Comparison of ENCODE assay signal across 12 cellular contexts in the genomic region with DNA sequence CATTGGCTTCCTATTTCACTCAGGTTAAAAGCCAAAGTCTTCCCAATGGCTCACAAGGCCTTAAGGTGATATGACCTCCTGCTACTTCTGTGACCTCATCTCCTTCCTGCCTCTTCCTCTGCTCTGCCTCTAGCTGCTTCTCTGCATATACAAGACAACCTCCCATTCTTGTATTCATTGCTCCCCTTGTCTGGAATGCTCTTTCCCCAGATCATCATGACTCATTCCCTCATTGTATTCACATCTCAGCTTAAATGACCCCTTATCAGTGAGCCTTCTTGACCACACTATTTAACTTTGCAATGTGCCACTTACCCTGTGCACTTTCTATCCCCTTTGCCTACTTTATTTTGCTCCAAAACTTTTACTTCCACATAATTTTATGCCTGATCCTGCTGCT.
A peak's percentile ranks its signal among the peaks of the same experiment; 100 is the strongest.
DNase-seq lines count a peak whose midpoint lies in the region; ATAC-seq and TF ChIP-seq lines count a peak whose summit lies in the region.
"Had no signal": no experiment of that assay in that cellular context is flagged by ENCODE, and none has a peak within 500 bp of the region (broad histone marks: within the 10 kb centered on the region; RNA-seq: fewer than 3 reads in every experiment).

No MANE protein-coding gene starts in this region.

- H3K4me1 Mint-ChIP-seq in activated T-cell treated with anti-CD3 and anti-CD28 coated beads, Interleukin-2, amount 50 U/mL, for 72 hours (ENCODE audit: low read depth): peaks cover 22% of the 10 kb centered on the region

- H3K4me3 ChIP-seq in SK-N-SH (ENCODE audit: low read depth in 2 of 2, low read length in 1 of 2): no peak overlapping the region
- no peak overlapping the region for H3K4me3 ChIP-seq in fibroblast of the aortic adventitia (ENCODE audit: low read depth, low read length)
- no peak overlapping the region for H3K4me3 ChIP-seq in retinal pigment epithelial cell (ENCODE audit: low read length)
- no peak overlapping the region for H3K4me3 ChIP-seq in uterus
- H3K4me3 ChIP-seq: tibial nerve had no signal

- peaks cover 7 to 8% of the 10 kb centered on the region in 2 donors for H3K9me3 Mint-ChIP-seq in activated T-cell treated with anti-CD3 and anti-CD28 coated beads, Interleukin-2, amount 50 U/mL, for 72 hours

- DNase-seq in activated T-cell treated with anti-CD3 and anti-CD28 coated beads, Interleukin-2, amount 50 U/mL, for 72 hours: no peak
- DNase-seq in activated T-cell treated with anti-CD3 and anti-CD28 coated beads for 4 hours (no peak), SK-N-SH (no peak), fibroblast of the aortic adventitia (ENCODE audit: low read depth) (peak; percentile 80), retinal pigment epithelial cell (ENCODE audit: low read depth) (peak; percentile 23), SHP77 treated with DMSO at 0.1 percent for 48 hours (lab: John Stamatoyannopoulos, UW) (no peak), uterus (no peak), activated gamma-delta T cell treated with Interleukin-2 at 50 U/mL for 16 hours (no peak)
- DNase-seq: naive thymus-derived CD4-positive, alpha-beta T cell; NCI-H2171 had no signal

- H3K27ac ChIP-seq in SK-N-SH (ENCODE audit: low read depth in 2 of 2, low read length in 1 of 2): peak overlapping the region in 1 of 2 experiments; percentile 66; a peak in 2 of 4 replicates
- H3K27ac ChIP-seq in uterus: no peak overlapping the region
- H3K27ac ChIP-seq: tibial nerve had no signal

- no peak overlapping the region for H3K9ac ChIP-seq in SK-N-SH

- TF ChIP-seq POLR2A in uterus (IDR thresholded peaks at IDR 0.05): no peak

- peaks cover 0 to 21% of the 10 kb centered on the region in 2 experiments; a peak in 1 of 4 replicates for H3K4me1 ChIP-seq in SK-N-SH (ENCODE audit: control insufficient read depth in 1 of 2, insufficient read depth in 2 of 2, low read depth in 1 of 2, low read length in 1 of 2)
- H3K4me1 ChIP-seq in uterus: peaks cover 0 to 6% of the 10 kb centered on the region in 2 donors

- no peak for TF ChIP-seq RAD21 in SK-N-SH (IDR thresholded peaks at IDR 0.05; ENCODE audit: low read length)

- peaks cover 90% of the 10 kb centered on the region for H3K79me2 ChIP-seq in SK-N-SH (ENCODE audit: insufficient read depth)

- no peak overlapping the region for H3K4me3 Mint-ChIP-seq in activated T-cell treated with anti-CD3 and anti-CD28 coated beads, Interleukin-2, amount 50 U/mL, for 72 hours

- H3K4me2 ChIP-seq in SK-N-SH: peak overlapping the region; percentile 13; the same call in 1 of the 2 replicates

- intact Hi-C loops in uterus (cut with DNase I; ENCODE audit: low total_unique reads): no loop called here

- TF ChIP-seq EP300 in SK-N-SH (IDR thresholded peaks at IDR 0.05; ENCODE audit: borderline replicate concordance in 1 of 2, low read depth in 1 of 2, low read length in 1 of 2): peak in 1 of 2 experiments; percentile 55; a peak in 1 of 4 replicates

- POLR2A ChIA-PET in SK-N-SH (lab: Yijun Ruan, JAX): no interaction called here

- 0 out of 2 replicates have a peak, but pooled peaks cover under 1% of the 10 kb centered on the region for H3K9me3 ChIP-seq in SK-N-SH
- H3K9me3 ChIP-seq in uterus: no peaks in the 10 kb centered on the region
- H3K9me3 ChIP-seq: tibial nerve had no signal

- no peaks in the 10 kb centered on the region for H3K27me3 Mint-ChIP-seq in activated T-cell treated with anti-CD3 and anti-CD28 coated beads, Interleukin-2, amount 50 U/mL, for 72 hours (ENCODE audit: low read depth)
- H3K27me3 Mint-ChIP-seq: naive thymus-derived CD4-positive, alpha-beta T cell had no signal

- no peak for ATAC-seq in activated T-cell treated with anti-CD3 and anti-CD28 coated beads, Interleukin-2, amount 50 U/mL, for 72 hours (replicated peaks in 1 of 2)
- ATAC-seq: esophagus mucosa; naive thymus-derived CD4-positive, alpha-beta T cell had no signal

- CTCF ChIA-PET in SK-N-SH (lab: Yijun Ruan, JAX): interaction anchor here (1.2 kb wide), 1 partner anchor 14 kb away, joined by 3 read pairs; no protein-coding TSS in a partner anchor

- H3K36me3 ChIP-seq in SK-N-SH (replicated peaks in 1 of 2; ENCODE audit: control insufficient read depth in 1 of 2, insufficient read depth in 2 of 2, low read length in 1 of 2): peaks cover 13 to 58% of the 10 kb centered on the region in 2 experiments
- H3K36me3 ChIP-seq in uterus: no peaks in the 10 kb centered on the region

- TF ChIP-seq CTCF in SK-N-SH (IDR thresholded peaks at IDR 0.05) (no peak), fibroblast of the aortic adventitia (IDR thresholded peaks at IDR 0.05; ENCODE audit: insufficient read depth, low read length) (no peak), retinal pigment epithelial cell (conservative IDR thresholded peaks at IDR 0.05; ENCODE audit: low read depth, low read length) (no peak), uterus (IDR thresholded peaks at IDR 0.05) (no peak)

- H3K27me3 ChIP-seq in SK-N-SH (ENCODE audit: insufficient read depth) (no peaks in the 10 kb centered on the region), uterus (no peaks in the 10 kb centered on the region)
- H3K27me3 ChIP-seq: tibial nerve had no signal

- peaks cover 16 to 40% of the 10 kb centered on the region in 2 donors for H3K36me3 Mint-ChIP-seq in activated T-cell treated with anti-CD3 and anti-CD28 coated beads, Interleukin-2, amount 50 U/mL, for 72 hours (ENCODE audit: insufficient read depth in 2 of 2)

- peaks cover 19% of the 10 kb centered on the region for H3F3A ChIP-seq in SK-N-SH (replicated peaks; ENCODE audit: insufficient read depth)

- peaks cover 35% of the 10 kb centered on the region for H4K20me1 ChIP-seq in SK-N-SH (ENCODE audit: insufficient read depth)

- H3K27ac Mint-ChIP-seq in activated T-cell treated with anti-CD3 and anti-CD28 coated beads, Interleukin-2, amount 50 U/mL, for 72 hours: peak overlapping the region; percentile 48

- no peak overlapping the region for H2AFZ ChIP-seq in SK-N-SH (ENCODE audit: low read depth)

- no peaks in the 10 kb centered on the region for H3K9me2 ChIP-seq in SK-N-SH

TF ChIP-seq in SK-N-SH, 30 proteins besides CTCF, POLR2A, EP300 and RAD21 (continues in another document):
- TF ChIP-seq ELF1 (IDR thresholded peaks at IDR 0.05): no peak
- TF ChIP-seq POLR2AphosphoS5 (IDR thresholded peaks at IDR 0.05; ENCODE audit: low read depth, low read length): no peak
- no peak for TF ChIP-seq MXI1 (IDR thresholded peaks at IDR 0.05; ENCODE audit: low read depth, low read length)
- no peak for TF ChIP-seq GABPA (IDR thresholded peaks at IDR 0.05; ENCODE audit: low read depth)
- TF ChIP-seq FOSL2 (IDR thresholded peaks at IDR 0.05; ENCODE audit: borderline replicate concordance, low read depth): peak; percentile 88; the same call in 1 of the 2 replicates
- TF ChIP-seq MAX (IDR thresholded peaks at IDR 0.05; ENCODE audit: low read depth): no peak
- TF ChIP-seq TEAD4 (IDR thresholded peaks at IDR 0.05; ENCODE audit: borderline replicate concordance, insufficient read depth): 0 out of 2 replicates have a peak, but pooled peaks have one; percentile 49
- TF ChIP-seq, protein P1, sequence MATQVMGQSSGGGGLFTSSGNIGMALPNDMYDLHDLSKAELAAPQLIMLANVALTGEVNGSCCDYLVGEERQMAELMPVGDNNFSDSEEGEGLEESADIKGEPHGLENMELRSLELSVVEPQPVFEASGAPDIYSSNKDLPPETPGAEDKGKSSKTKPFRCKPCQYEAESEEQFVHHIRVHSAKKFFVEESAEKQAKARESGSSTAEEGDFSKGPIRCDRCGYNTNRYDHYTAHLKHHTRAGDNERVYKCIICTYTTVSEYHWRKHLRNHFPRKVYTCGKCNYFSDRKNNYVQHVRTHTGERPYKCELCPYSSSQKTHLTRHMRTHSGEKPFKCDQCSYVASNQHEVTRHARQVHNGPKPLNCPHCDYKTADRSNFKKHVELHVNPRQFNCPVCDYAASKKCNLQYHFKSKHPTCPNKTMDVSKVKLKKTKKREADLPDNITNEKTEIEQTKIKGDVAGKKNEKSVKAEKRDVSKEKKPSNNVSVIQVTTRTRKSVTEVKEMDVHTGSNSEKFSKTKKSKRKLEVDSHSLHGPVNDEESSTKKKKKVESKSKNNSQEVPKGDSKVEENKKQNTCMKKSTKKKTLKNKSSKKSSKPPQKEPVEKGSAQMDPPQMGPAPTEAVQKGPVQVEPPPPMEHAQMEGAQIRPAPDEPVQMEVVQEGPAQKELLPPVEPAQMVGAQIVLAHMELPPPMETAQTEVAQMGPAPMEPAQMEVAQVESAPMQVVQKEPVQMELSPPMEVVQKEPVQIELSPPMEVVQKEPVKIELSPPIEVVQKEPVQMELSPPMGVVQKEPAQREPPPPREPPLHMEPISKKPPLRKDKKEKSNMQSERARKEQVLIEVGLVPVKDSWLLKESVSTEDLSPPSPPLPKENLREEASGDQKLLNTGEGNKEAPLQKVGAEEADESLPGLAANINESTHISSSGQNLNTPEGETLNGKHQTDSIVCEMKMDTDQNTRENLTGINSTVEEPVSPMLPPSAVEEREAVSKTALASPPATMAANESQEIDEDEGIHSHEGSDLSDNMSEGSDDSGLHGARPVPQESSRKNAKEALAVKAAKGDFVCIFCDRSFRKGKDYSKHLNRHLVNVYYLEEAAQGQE (IDR thresholded peaks at IDR 0.05; ENCODE audit: low read depth, low read length): no peak
- no peak for TF ChIP-seq MEF2A (IDR thresholded peaks at IDR 0.05; ENCODE audit: borderline replicate concordance, low read depth)
- TF ChIP-seq CHD2 (IDR thresholded peaks at IDR 0.05; ENCODE audit: low read length, partially characterized antibody): no peak
- TF ChIP-seq RCOR1 (IDR thresholded peaks at IDR 0.05; ENCODE audit: low read length): no peak
- TF ChIP-seq JUND (IDR thresholded peaks at IDR 0.05): peak; percentile 81
- TF ChIP-seq EZH2phosphoT487 (IDR thresholded peaks at IDR 0.05; ENCODE audit: borderline replicate concordance, low read depth): no peak
- TF ChIP-seq YY1 (IDR thresholded peaks at IDR 0.05; ENCODE audit: low read depth): no peak
- no peak for TF ChIP-seq SIN3A (IDR thresholded peaks at IDR 0.05; ENCODE audit: borderline replicate concordance, low read depth, low read length)
- no peak for TF ChIP-seq SMC3 (IDR thresholded peaks at IDR 0.05; ENCODE audit: low read depth, low read length)
- no peak for TF ChIP-seq GATA2 (CRISPR knock-in tag; IDR thresholded peaks at IDR 0.05)
- TF ChIP-seq NRF1 (IDR thresholded peaks at IDR 0.05; ENCODE audit: low read depth, low read length): no peak
- no peak for TF ChIP-seq RFX5 (IDR thresholded peaks at IDR 0.05; ENCODE audit: low read length)
- no peak for TF ChIP-seq TAF1 (IDR thresholded peaks at IDR 0.05; ENCODE audit: borderline replicate concordance, low read depth, low read length)
- TF ChIP-seq RXRA (IDR thresholded peaks at IDR 0.05; ENCODE audit: borderline replicate concordance, low read depth): peak; percentile 63; the same call in 1 of the 2 replicates

Comparison
In these comparisons a context has a peak if more than half of its experiments do, and no peak if none do; other contexts are left out.
1. DNase-seq: peak in fibroblast of the aortic adventitia (single experiment) and retinal pigment epithelial cell (single experiment); none in activated T-cell treated with anti-CD3 and anti-CD28 coated beads, Interleukin-2, amount 50 U/mL, for 72 hours (0 of 2), activated T-cell treated with anti-CD3 and anti-CD28 coated beads for 4 hours (single experiment), SK-N-SH (single experiment), SHP77 treated with DMSO at 0.1 percent for 48 hours (single experiment), uterus (0 of 2) and activated gamma-delta T cell treated with Interleukin-2 at 50 U/mL for 16 hours (single experiment).